Comparison of ENCODE assay signal across 15 cellular contexts in genomic region chr14:91834571-91834970, GRCh38. TPM values are rescaled to one million over a fixed set of nuclear protein-coding genes. Genes with fewer than 3 reads are reported as not detected.
DNase-seq lines count a peak whose midpoint lies in the region; ATAC-seq and TF ChIP-seq lines count a peak whose summit lies in the region.
"Had no signal": no experiment of that assay in that cellular context is flagged by ENCODE, and none has a peak within 500 bp of the region (broad histone marks: within the 10 kb centered on the region; RNA-seq: fewer than 3 reads in every experiment).

No MANE protein-coding gene starts in this region.

- no peaks in the 10 kb centered on the region for H3K27me3 Mint-ChIP-seq in natural killer cell (ENCODE audit: low read depth in 2 of 2)
- H3K27me3 Mint-ChIP-seq in natural killer cell treated with Interleukin-12 subunit alpha and Interleukin-12 subunit beta and Interleukin-15 and Interleukin-18, amount 100 ng/mL, for 72 hours, result no peaks in the 10 kb centered on the region
- H3K27me3 Mint-ChIP-seq in nephron (ENCODE audit: low read depth), result peaks cover 70% of the 10 kb centered on the region

- H3K27ac ChIP-seq in mammary epithelial cell (ENCODE audit: insufficient read depth, low read depth, low read length), result no peak overlapping the region

- no peak for ATAC-seq in natural killer cell
- ATAC-seq in natural killer cell treated with Interleukin-12 subunit alpha and Interleukin-12 subunit beta and Interleukin-15 and Interleukin-18, amount 100 ng/mL, for 72 hours, result no peak
- no peak for ATAC-seq in GM19351 (IDR thresholded peaks at IDR 0.05; ENCODE audit: unreplicated experiment)

- H3K9me3 Mint-ChIP-seq in natural killer cell (no peaks in the 10 kb centered on the region), nephron (peaks cover 9% of the 10 kb centered on the region)
- H3K9me3 Mint-ChIP-seq in natural killer cell treated with Interleukin-12 subunit alpha and Interleukin-12 subunit beta and Interleukin-15 and Interleukin-18, amount 100 ng/mL, for 72 hours, result no peaks in the 10 kb centered on the region
- H3K9me3 Mint-ChIP-seq: activated T-helper 2 cell treated with anti-CD3 and anti-CD28 coated beads, Interferon-gamma antibody, Interleukin-2, Interleukin-4, amounts not matched to agents 10 μg/mL and 5 μg/mL and 100 μg/mL, durations not matched to agents 14 hours and 24 hours and 36 hours had no signal

- no peak overlapping the region for H3K4me3 ChIP-seq in mammary epithelial cell (replicated peaks in 1 of 3; ENCODE audit: insufficient read depth in 1 of 3, low read depth in 2 of 3, low read length in 3 of 3)

- CTCF ChIA-PET in mammary epithelial cell (lab: Charles Lee; ENCODE audit: low non-redundant PET), result no interaction called here

- no peak overlapping the region for H3K4me3 Mint-ChIP-seq in natural killer cell
- no peak overlapping the region for H3K4me3 Mint-ChIP-seq in natural killer cell treated with Interleukin-12 subunit alpha and Interleukin-12 subunit beta and Interleukin-15 and Interleukin-18, amount 100 ng/mL, for 72 hours
- H3K4me3 Mint-ChIP-seq in nephron, result peak overlapping the region; percentile 2 to 13 (median 11)

- no peaks in the 10 kb centered on the region for H3K9me3 ChIP-seq in mammary epithelial cell (replicated peaks; ENCODE audit: insufficient read depth, low read length)

- H3K4me1 ChIP-seq in mammary epithelial cell (ENCODE audit: insufficient read depth, low read length), result peaks cover 8% of the 10 kb centered on the region

- H3K36me3 Mint-ChIP-seq in natural killer cell, result no peaks in the 10 kb centered on the region
- H3K36me3 Mint-ChIP-seq in natural killer cell treated with Interleukin-12 subunit alpha and Interleukin-12 subunit beta and Interleukin-15 and Interleukin-18, amount 100 ng/mL, for 72 hours, result no peaks in the 10 kb centered on the region
- no peaks in the 10 kb centered on the region for H3K36me3 Mint-ChIP-seq in nephron (ENCODE audit: low read depth)

- TF ChIP-seq CTCF in natural killer cell (IDR thresholded peaks at IDR 0.05) (no peak), mammary epithelial cell (conservative IDR thresholded peaks at IDR 0.05 in 1 of 2, IDR thresholded peaks at IDR 0.05 in 1 of 2; ENCODE audit: extremely low read depth in 1 of 2, insufficient read depth in 1 of 2, low read depth in 1 of 2, low read length in 2 of 2) (no peak), nephron (IDR thresholded peaks at IDR 0.05; ENCODE audit: unreplicated experiment in 3 of 3) (no peak)

- no peak for DNase-seq in natural killer cell
- no peak for DNase-seq in natural killer cell treated with Interleukin-12 subunit alpha and Interleukin-12 subunit beta and Interleukin-15 and Interleukin-18, amount 100 ng/mL, for 72 hours (ENCODE audit: low spot score)
- DNase-seq in mammary epithelial cell, result no peak
- no peak for DNase-seq in effector CD8-positive, alpha-beta T cell (lab: John Stamatoyannopoulos, UW)
- no peak for DNase-seq in NCI-H1105 (lab: John Stamatoyannopoulos, UW)
- no peak for DNase-seq in NCI-H748 (lab: John Stamatoyannopoulos, UW; ENCODE audit: unreplicated experiment)
- DNase-seq: activated CD4-positive, CD25-positive, alpha-beta regulatory T cell treated with anti-CD3 and anti-CD28 coated beads, Interleukin-2, amount 50 U/mL, for 72 hours; NCI-H187; NCI-H524 treated with DMSO at 0.1 percent for 48 hours; occipital lobe had no signal

- H3K36me3 ChIP-seq in mammary epithelial cell (ENCODE audit: insufficient read depth, low read length), result no peaks in the 10 kb centered on the region

- BruUV-seq in mammary epithelial cell (replicated peaks; lab: Mats Ljungman, UMichigan), result no TSS peak

- peaks cover 15 to 51% of the 10 kb centered on the region in 2 donors for H3K4me1 Mint-ChIP-seq in natural killer cell
- H3K4me1 Mint-ChIP-seq in natural killer cell treated with Interleukin-12 subunit alpha and Interleukin-12 subunit beta and Interleukin-15 and Interleukin-18, amount 100 ng/mL, for 72 hours (ENCODE audit: low read depth in 2 of 2), result peaks cover 24 to 38% of the 10 kb centered on the region in 2 donors
- H3K4me1 Mint-ChIP-seq in nephron, result peaks cover 3% of the 10 kb centered on the region

- H3K79me2 ChIP-seq in mammary epithelial cell (ENCODE audit: insufficient read depth, low read length), result peaks cover 44% of the 10 kb centered on the region

- H3K27me3 ChIP-seq in mammary epithelial cell (ENCODE audit: insufficient read depth, low read length), result no peaks in the 10 kb centered on the region

- peak overlapping the region; percentile 77 for H3K4me2 ChIP-seq in mammary epithelial cell (ENCODE audit: insufficient read depth, low read depth, low read length)

- in situ Hi-C loops in mammary epithelial cell (cut with MboI; ENCODE audit: low sequenced_read_pairs in 2 of 2), result no loop called here

- H3K27ac Mint-ChIP-seq in natural killer cell (peak overlapping the region; percentile 5 to 37), nephron (no peak overlapping the region)
- no peak overlapping the region for H3K27ac Mint-ChIP-seq in natural killer cell treated with Interleukin-12 subunit alpha and Interleukin-12 subunit beta and Interleukin-15 and Interleukin-18, amount 100 ng/mL, for 72 hours
- H3K27ac Mint-ChIP-seq: activated T-helper 2 cell treated with anti-CD3 and anti-CD28 coated beads, Interferon-gamma antibody, Interleukin-2, Interleukin-4, amounts not matched to agents 10 μg/mL and 5 μg/mL and 100 μg/mL, durations not matched to agents 14 hours and 24 hours and 36 hours; B cell had no signal

- 100% methylated on average over 2 of the region's 2 CpGs for whole genome bisulfite sequencing in mammary epithelial cell (ENCODE audit: low coverage, missing lambda C conversion rate)

- dilution Hi-C loops in mammary epithelial cell (cut with HindIII; ENCODE audit: low sequenced_read_pairs), result no loop called here

- H2AFZ ChIP-seq in mammary epithelial cell (ENCODE audit: low read depth, low read length), result no peak overlapping the region

- H3K9ac ChIP-seq in mammary epithelial cell (ENCODE audit: insufficient read depth, low read length), result no peak overlapping the region

- no peaks in the 10 kb centered on the region for H4K20me1 ChIP-seq in mammary epithelial cell (ENCODE audit: insufficient read depth, low read length)

- intact Hi-C loops in natural killer cell (cut with micrococcal nuclease) (no loop called here), mammary epithelial cell (cut with micrococcal nuclease) (loop anchor here (2.0 kb wide), 1 partner anchor 184 kb away; no protein-coding TSS in a partner anchor)

RNA-seq across cellular contexts. Expression of gene TC2N, which starts 32.8 kb away (rescaled TPM):
- total RNA-seq in natural killer cell, result 100 to 1,000 TPM in 2 of 3 donors, 10 to 100 TPM in 1; 83.1 to 157 (median 126) TPM
- 10 to 100 TPM in 1 of 2 donors, 1 to 10 TPM in 1; 6.9 to 12.0 TPM for total RNA-seq in natural killer cell treated with Interleukin-12 subunit alpha and Interleukin-12 subunit beta and Interleukin-15 and Interleukin-18, amount 100 ng/mL, for 72 hours
- 10 to 100 TPM; 21.1 to 32.0 TPM for total RNA-seq in mammary epithelial cell
- 7.7 TPM for polyA plus RNA-seq in mammary epithelial cell
- 7.9 TPM for polyA minus RNA-seq in mammary epithelial cell
- total RNA-seq: M059J had no signal

Comparison
In these comparisons a context has a peak if more than half of its experiments do, and no peak if none do; other contexts are left out.
1. H3K27ac Mint-ChIP-seq: peak in natural killer cell (2 of 2); none in natural killer cell treated with Interleukin-12 subunit alpha and Interleukin-12 subunit beta and Interleukin-15 and Interleukin-18, amount 100 ng/mL, for 72 hours (0 of 2) and nephron (0 of 3).
2. H3K4me3 Mint-ChIP-seq: peak in nephron (3 of 3); none in natural killer cell (single experiment) and natural killer cell treated with Interleukin-12 subunit alpha and Interleukin-12 subunit beta and Interleukin-15 and Interleukin-18, amount 100 ng/mL, for 72 hours (single experiment).